Comparison of ENCODE assay signal across 26 cellular contexts in the genomic region with DNA sequence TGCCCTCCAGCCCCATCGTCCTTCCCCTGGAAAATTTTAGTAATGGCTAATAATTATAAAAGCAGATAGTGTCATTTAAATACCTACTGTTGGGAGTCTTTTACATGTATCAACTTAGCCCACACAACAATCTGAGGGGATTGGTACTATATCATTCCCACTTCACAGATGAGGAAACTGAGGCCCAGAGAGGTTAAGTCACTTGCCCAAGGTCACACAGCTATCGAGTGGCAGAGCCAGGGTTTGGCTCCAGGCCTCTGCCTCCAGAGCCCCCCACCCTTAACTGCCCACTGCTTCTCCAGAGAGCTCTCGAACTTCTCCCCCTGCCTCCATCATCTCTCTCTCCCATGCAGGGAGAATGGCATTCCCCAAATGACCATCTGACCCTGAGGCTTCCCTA. TPM values are rescaled to one million over a fixed set of nuclear protein-coding genes. Genes with fewer than 3 reads are reported as not detected.
A peak's percentile ranks its signal among the peaks of the same experiment; 100 is the strongest.
DNase-seq lines count a peak whose midpoint lies in the region; ATAC-seq, FAIRE-seq and TF ChIP-seq lines count a peak whose summit lies in the region.
"Had no signal": no experiment of that assay in that cellular context is flagged by ENCODE, and none has a peak within 500 bp of the region (broad histone marks: within the 10 kb centered on the region; RNA-seq: fewer than 3 reads in every experiment).

No MANE protein-coding gene starts in this region.

- H3K4me3 ChIP-seq in H1 (ENCODE audit: extremely low read depth in 1 of 4, insufficient read depth in 2 of 4, low read depth in 3 of 4, low read length in 4 of 4) (no peak overlapping the region), osteoblast (ENCODE audit: insufficient read depth, low read length) (no peak overlapping the region), breast epithelium (no peak overlapping the region)
- H3K4me3 ChIP-seq: GM23248 had no signal

- no peak overlapping the region for H2BK120ac ChIP-seq in H1 (replicated peaks; ENCODE audit: low read depth, low read length)

- peaks cover 0 to 4% of the 10 kb centered on the region in 2 donors for H3K4me1 Mint-ChIP-seq in natural killer cell treated with Interleukin-12 subunit alpha and Interleukin-12 subunit beta and Interleukin-15 and Interleukin-18, amount 100 ng/mL, for 72 hours (ENCODE audit: low read depth in 2 of 2)
- peaks cover 0 to 8% of the 10 kb centered on the region in 2 donors for H3K4me1 Mint-ChIP-seq in natural killer cell
- H3K4me1 Mint-ChIP-seq in activated naive CD8-positive, alpha-beta T cell treated with anti-CD3 and anti-CD28 coated beads for 36 hours = peaks cover 3% of the 10 kb centered on the region
- H3K4me1 Mint-ChIP-seq: CD8-positive, alpha-beta memory T cell; IgD-negative memory B cell had no signal

- WGBS in H1 (ENCODE audit: extremely low coverage in 1 of 2, insufficient coverage in 1 of 2, insufficient read length in 1 of 2, insufficient replicate concordance in 2 of 2, low coverage in 1 of 2, low lambda C conversion rate in 2 of 2, missing lambda C conversion rate in 1 of 2), 2 experiments = 79% methylated on average over 3 of the region's 3 CpGs; no CpG with 5 or more reads in 1 of the 2 experiments

- H3K9me3 ChIP-seq in H1 (ENCODE audit: insufficient read depth in 2 of 2, low read depth in 1 of 2, low read length in 1 of 2) (no peaks in the 10 kb centered on the region), osteoblast (ENCODE audit: low read depth, low read length) (no peaks in the 10 kb centered on the region), breast epithelium (no peaks in the 10 kb centered on the region)
- H3K9me3 ChIP-seq: Caco-2 had no signal

- no peak overlapping the region for H3K56ac ChIP-seq in H1 (replicated peaks; ENCODE audit: insufficient read length, low read depth, low read length)

- H3K27me3 ChIP-seq in H1 (replicated peaks in 1 of 4; ENCODE audit: control insufficient read depth in 3 of 4, extremely low read depth in 1 of 4, insufficient read depth in 3 of 4, low read length in 3 of 4) = peaks cover 0 to 22% (median 17%) of the 10 kb centered on the region in 4 experiments; a peak in 6 of 7 replicates
- H3K27me3 ChIP-seq in osteoblast (ENCODE audit: insufficient read depth, low read length) = peaks cover 4% of the 10 kb centered on the region
- peaks cover 0 to 50% of the 10 kb centered on the region in 2 donors for H3K27me3 ChIP-seq in breast epithelium

- no peaks in the 10 kb centered on the region for H3K36me3 Mint-ChIP-seq in natural killer cell treated with Interleukin-12 subunit alpha and Interleukin-12 subunit beta and Interleukin-15 and Interleukin-18, amount 100 ng/mL, for 72 hours
- H3K36me3 Mint-ChIP-seq in natural killer cell = no peaks in the 10 kb centered on the region
- H3K36me3 Mint-ChIP-seq in activated naive CD8-positive, alpha-beta T cell treated with anti-CD3 and anti-CD28 coated beads for 36 hours = no peaks in the 10 kb centered on the region
- H3K36me3 Mint-ChIP-seq: CD4-positive, CD25-positive, alpha-beta regulatory T cell had no signal

- H3K14ac ChIP-seq in H1 (ENCODE audit: insufficient read length) = no peak overlapping the region

- H4K20me1 ChIP-seq in H1 (replicated peaks in 1 of 2; ENCODE audit: control insufficient read depth in 1 of 2, insufficient read depth in 2 of 2, low read length in 2 of 2) (peaks cover 0 to 2% of the 10 kb centered on the region in 2 experiments), osteoblast (ENCODE audit: insufficient read depth, low read length) (no peaks in the 10 kb centered on the region)

- CTCF ChIA-PET in H1 (lab: Charles Lee; ENCODE audit: partially characterized antibody) = interaction anchor here (0.8 to 5.9 kb wide), 13 partner anchors 8 to 321 kb away, joined by 3 to 62 read pairs (median 5); a partner anchor contains a TSS

- H2AFZ ChIP-seq in H1 (ENCODE audit: low read length) (no peak overlapping the region), osteoblast (ENCODE audit: low read length) (no peak overlapping the region)
- H2AFZ ChIP-seq: GM23248 had no signal

- peaks cover 19 to 30% of the 10 kb centered on the region in 2 donors for H3K27me3 Mint-ChIP-seq in natural killer cell treated with Interleukin-12 subunit alpha and Interleukin-12 subunit beta and Interleukin-15 and Interleukin-18, amount 100 ng/mL, for 72 hours
- H3K27me3 Mint-ChIP-seq in natural killer cell (ENCODE audit: low read depth in 2 of 2) = peaks cover 14 to 25% of the 10 kb centered on the region in 2 donors
- peaks cover 35% of the 10 kb centered on the region for H3K27me3 Mint-ChIP-seq in activated naive CD8-positive, alpha-beta T cell treated with anti-CD3 and anti-CD28 coated beads for 36 hours

- no peak for ATAC-seq in natural killer cell treated with Interleukin-12 subunit alpha and Interleukin-12 subunit beta and Interleukin-15 and Interleukin-18, amount 100 ng/mL, for 72 hours
- ATAC-seq in natural killer cell = no peak
- ATAC-seq in Right ventricle myocardium superior (ENCODE audit: poor library complexity) = no peak

- no peak overlapping the region for H3K23ac ChIP-seq in H1 (ENCODE audit: insufficient read length)

- no peak for FAIRE-seq in H1 (lab: Jason Lieb, UNC)
- FAIRE-seq: D721Med, GM12892, GM18507, H54, HTR-8/SVneo had no signal

- H2AK5ac ChIP-seq in H1 (ENCODE audit: low read depth, low read length) = no peak overlapping the region

- H4K8ac ChIP-seq in H1 (ENCODE audit: extremely low read depth, insufficient read depth, low read length) = no peak overlapping the region

- TF ChIP-seq RAD21 in H1 (IDR thresholded peaks at IDR 0.05 in 1 of 2, conservative IDR thresholded peaks at IDR 0.05 in 1 of 2; ENCODE audit: low read depth in 2 of 2, low read length in 2 of 2) = no peak

- H2BK5ac ChIP-seq in H1 (ENCODE audit: low read depth, low read length) = no peak overlapping the region

- H3K4me3 Mint-ChIP-seq in natural killer cell treated with Interleukin-12 subunit alpha and Interleukin-12 subunit beta and Interleukin-15 and Interleukin-18, amount 100 ng/mL, for 72 hours = no peak overlapping the region
- no peak overlapping the region for H3K4me3 Mint-ChIP-seq in natural killer cell
- no peak overlapping the region for H3K4me3 Mint-ChIP-seq in activated naive CD8-positive, alpha-beta T cell treated with anti-CD3 and anti-CD28 coated beads for 36 hours
- H3K4me3 Mint-ChIP-seq: CD4-positive, CD25-positive, alpha-beta regulatory T cell; CD8-positive, alpha-beta memory T cell; HFFc6 had no signal

- H3K9me3 Mint-ChIP-seq in natural killer cell treated with Interleukin-12 subunit alpha and Interleukin-12 subunit beta and Interleukin-15 and Interleukin-18, amount 100 ng/mL, for 72 hours = no peaks in the 10 kb centered on the region
- no peaks in the 10 kb centered on the region for H3K9me3 Mint-ChIP-seq in natural killer cell
- no peaks in the 10 kb centered on the region for H3K9me3 Mint-ChIP-seq in activated naive CD8-positive, alpha-beta T cell treated with anti-CD3 and anti-CD28 coated beads for 36 hours
- H3K9me3 Mint-ChIP-seq: CD4-positive, CD25-positive, alpha-beta regulatory T cell; CD8-positive, alpha-beta memory T cell had no signal

- H2BK15ac ChIP-seq in H1 (ENCODE audit: low read length) = no peak overlapping the region

- H3K9ac ChIP-seq in H1 (replicated peaks in 1 of 4; ENCODE audit: extremely low read depth in 1 of 4, low read depth in 3 of 4, low read length in 3 of 4) = no peak overlapping the region
- H3K9ac ChIP-seq: GM23248 had no signal

- H3K27ac ChIP-seq in H1 (ENCODE audit: low read depth, low read length) (no peak overlapping the region), osteoblast (ENCODE audit: low read depth, low read length) (no peak overlapping the region), breast epithelium (no peak overlapping the region)
- H3K27ac ChIP-seq: GM23248, HL-60 had no signal

- H4K91ac ChIP-seq in H1 (replicated peaks; ENCODE audit: insufficient read length, low read length) = no peak overlapping the region

- no peak overlapping the region for H3K27ac Mint-ChIP-seq in natural killer cell treated with Interleukin-12 subunit alpha and Interleukin-12 subunit beta and Interleukin-15 and Interleukin-18, amount 100 ng/mL, for 72 hours
- H3K27ac Mint-ChIP-seq in natural killer cell = no peak overlapping the region
- H3K27ac Mint-ChIP-seq in activated naive CD8-positive, alpha-beta T cell treated with anti-CD3 and anti-CD28 coated beads for 36 hours = no peak overlapping the region
- H3K27ac Mint-ChIP-seq: CD8-positive, alpha-beta memory T cell; HFFc6; IgD-negative memory B cell had no signal

- TF ChIP-seq POLR2A in H1 (IDR thresholded peaks at IDR 0.05; ENCODE audit: control extremely low read depth in 1 of 2, low read depth in 2 of 2, low read length in 2 of 2) = no peak
- TF ChIP-seq POLR2A in breast epithelium (IDR thresholded peaks at IDR 0.05) = no peak

- H3K18ac ChIP-seq in H1 (ENCODE audit: extremely low read depth, low read length) = no peak overlapping the region

- no peaks in the 10 kb centered on the region; the same call in 1 of the 2 replicates for H3K23me2 ChIP-seq in H1 (ENCODE audit: low read depth, low read length)

- no peak overlapping the region for H3K4ac ChIP-seq in H1 (replicated peaks; ENCODE audit: insufficient read length, low read depth, low read length)

- no peak overlapping the region for H4K5ac ChIP-seq in H1 (ENCODE audit: insufficient read length, low read depth, low read length)

- H3K4me1 ChIP-seq in H1 (replicated peaks in 1 of 4; ENCODE audit: control insufficient read depth in 3 of 4, insufficient read depth in 4 of 4, low read length in 3 of 4) (no peaks in the 10 kb centered on the region; a peak in 1 of 7 replicates), osteoblast (ENCODE audit: insufficient read depth, low read length) (no peaks in the 10 kb centered on the region), breast epithelium (no peaks in the 10 kb centered on the region)
- H3K4me1 ChIP-seq: Caco-2 had no signal

- TF ChIP-seq EP300 in H1 (IDR thresholded peaks at IDR 0.05; ENCODE audit: borderline replicate concordance in 1 of 2, low read depth in 2 of 2, low read length in 2 of 2) = no peak

- POLR2A ChIA-PET in H1 (lab: Charles Lee; ENCODE audit: partially characterized antibody) = interaction anchor here (1.0 to 1.5 kb wide), 2 partner anchors 9 to 34 kb away, joined by 3 read pairs; no protein-coding TSS in a partner anchor

- H2BK12ac ChIP-seq in H1 (ENCODE audit: low read depth, low read length) = no peak overlapping the region

- H3K36me3 ChIP-seq in H1 (ENCODE audit: control insufficient read depth in 2 of 4, insufficient read depth in 4 of 4, low read length in 3 of 4) = no peaks in the 10 kb centered on the region
- no peaks in the 10 kb centered on the region for H3K36me3 ChIP-seq in osteoblast (ENCODE audit: insufficient read depth, low read length)
- no peaks in the 10 kb centered on the region for H3K36me3 ChIP-seq in breast epithelium

- no peak overlapping the region for H2BK20ac ChIP-seq in H1 (ENCODE audit: low read length)

- H3K79me1 ChIP-seq in H1 (ENCODE audit: low read depth, low read length) = no peaks in the 10 kb centered on the region

- H3K4me2 ChIP-seq in H1 (ENCODE audit: insufficient read depth in 1 of 2, low read depth in 2 of 2, low read length in 2 of 2) (no peak overlapping the region), osteoblast (ENCODE audit: insufficient read depth, low read length) (no peak overlapping the region)

- H3K79me2 ChIP-seq in H1 (ENCODE audit: control insufficient read depth in 1 of 2, insufficient read depth in 2 of 2, low read length in 2 of 2) = no peaks in the 10 kb centered on the region
- no peaks in the 10 kb centered on the region for H3K79me2 ChIP-seq in osteoblast (ENCODE audit: insufficient read depth, low read length)

- peak; percentile 1 for DNase-seq in natural killer cell treated with Interleukin-12 subunit alpha and Interleukin-12 subunit beta and Interleukin-15 and Interleukin-18, amount 100 ng/mL, for 72 hours (ENCODE audit: low spot score)
- no peak for DNase-seq in natural killer cell
- no peak for DNase-seq in H1 (ENCODE audit: low read depth in 1 of 2, low spot score in 2 of 2)
- DNase-seq in osteoblast (ENCODE audit: insufficient read length, low spot score, missing footprints) = peak; percentile 68
- DNase-seq in activated naive CD8-positive, alpha-beta T cell treated with anti-CD3 and anti-CD28 coated beads for 36 hours = no peak
- DNase-seq in breast epithelium (ENCODE audit: low spot score in 2 of 2) = no peak
- DNase-seq in Right ventricle myocardium superior = no peak
- DNase-seq: 8988T; C1 segment of cervical spinal cord; Caco-2; CD4-positive, CD25-positive, alpha-beta regulatory T cell; CD8-positive, alpha-beta memory T cell; GDM1; GM23248; HCEC 1CT; HFFc6 had no signal

- intact Hi-C loops in natural killer cell (cut with micrococcal nuclease) = no loop called here
- intact Hi-C loops in breast epithelium (cut with DNase I; ENCODE audit: low total_unique reads) = no loop called here
- intact Hi-C loops in Right ventricle myocardium superior (cut with DNase I) = no loop called here

- no peak for TF ChIP-seq CTCF in natural killer cell (IDR thresholded peaks at IDR 0.05)
- no peak for TF ChIP-seq CTCF in H1 (IDR thresholded peaks at IDR 0.05; ENCODE audit: control extremely low read depth in 1 of 3, insufficient read depth in 1 of 3, low read depth in 1 of 3, low read length in 3 of 3)
- TF ChIP-seq CTCF in osteoblast (IDR thresholded peaks at IDR 0.05; ENCODE audit: extremely low read depth, low read depth, low read length) = no peak
- no peak for TF ChIP-seq CTCF in breast epithelium (IDR thresholded peaks at IDR 0.05)

RNA-seq across cellular contexts. Expression of a gene that starts 7.4 kb away (rescaled TPM):
- total RNA-seq in natural killer cell treated with Interleukin-12 subunit alpha and Interleukin-12 subunit beta and Interleukin-15 and Interleukin-18, amount 100 ng/mL, for 72 hours = 1 to 10 TPM in 1 of 2 donors, under 1 TPM in 1; 0.81 to 6.9 TPM
- total RNA-seq in natural killer cell (1 to 10 TPM in 2 of 3 donors, under 1 TPM in 1; 0.63 to 2.7 (median 1.8) TPM), osteoblast (not detected in 2 replicates), breast epithelium (under 1 TPM in 2 of 3 donors, not detected in 1; under 0.01 TPM), Right ventricle myocardium superior (not detected)
- total RNA-seq in H1 (2021; fragmentation: NEBNext Ultra II Directional; extraction: Animal tissue kit (Norgen Biotek cat#: 25700)) = 0.22 and 0.23 TPM in 2 replicates
- polyA plus RNA-seq in H1 (2011; rRNA removed) = 0.08 and 0.16 TPM in 2 replicates
- 0.14 TPM for polyA plus RNA-seq in H1 (2011; cell fraction: cytosol; rRNA removed)
- polyA plus RNA-seq in H1 (2011; cell fraction: nucleus; rRNA removed) = 0.44 TPM
- 0.15 to 0.25 TPM (median 0.20 TPM) in 4 replicates for polyA plus RNA-seq in H1 (2012, experiment 1 of 2)
- polyA plus RNA-seq in H1 (2012, experiment 2 of 2) = 0.04 TPM
- polyA plus RNA-seq in H1 (2013, experiment 1 of 2) = 0.06 TPM
- 0.09 TPM for polyA plus RNA-seq in H1 (2013, experiment 2 of 2)
- polyA minus RNA-seq in H1 (2011; rRNA and poly(A)+ RNA removed) = 0.32 and 0.46 TPM in 2 replicates
- 0.22 TPM for polyA minus RNA-seq in H1 (2011; cell fraction: cytosol; rRNA and poly(A)+ RNA removed)
- 0.70 TPM for polyA minus RNA-seq in H1 (2011; cell fraction: nucleus; rRNA and poly(A)+ RNA removed)
- not detected for total RNA-seq in activated naive CD8-positive, alpha-beta T cell treated with anti-CD3 and anti-CD28 coated beads for 36 hours
- total RNA-seq: A673, Caco-2, Daoy, GM23248, HFFc6 had no signal
- polyA plus RNA-seq: AG04450, GM23248, IgD-negative memory B cell had no signal

Comparison
In these comparisons a context has a peak if more than half of its experiments do, and no peak if none do; other contexts are left out.
1. DNase-seq: peak in natural killer cell treated with Interleukin-12 subunit alpha and Interleukin-12 subunit beta and Interleukin-15 and Interleukin-18, amount 100 ng/mL, for 72 hours (single experiment) and osteoblast (single experiment); none in natural killer cell (single experiment), H1 (0 of 2), activated naive CD8-positive, alpha-beta T cell treated with anti-CD3 and anti-CD28 coated beads for 36 hours (single experiment), breast epithelium (0 of 2) and Right ventricle myocardium superior (single experiment).